26 cellular contexts compared by ENCODE assay signal in the genomic region with DNA sequence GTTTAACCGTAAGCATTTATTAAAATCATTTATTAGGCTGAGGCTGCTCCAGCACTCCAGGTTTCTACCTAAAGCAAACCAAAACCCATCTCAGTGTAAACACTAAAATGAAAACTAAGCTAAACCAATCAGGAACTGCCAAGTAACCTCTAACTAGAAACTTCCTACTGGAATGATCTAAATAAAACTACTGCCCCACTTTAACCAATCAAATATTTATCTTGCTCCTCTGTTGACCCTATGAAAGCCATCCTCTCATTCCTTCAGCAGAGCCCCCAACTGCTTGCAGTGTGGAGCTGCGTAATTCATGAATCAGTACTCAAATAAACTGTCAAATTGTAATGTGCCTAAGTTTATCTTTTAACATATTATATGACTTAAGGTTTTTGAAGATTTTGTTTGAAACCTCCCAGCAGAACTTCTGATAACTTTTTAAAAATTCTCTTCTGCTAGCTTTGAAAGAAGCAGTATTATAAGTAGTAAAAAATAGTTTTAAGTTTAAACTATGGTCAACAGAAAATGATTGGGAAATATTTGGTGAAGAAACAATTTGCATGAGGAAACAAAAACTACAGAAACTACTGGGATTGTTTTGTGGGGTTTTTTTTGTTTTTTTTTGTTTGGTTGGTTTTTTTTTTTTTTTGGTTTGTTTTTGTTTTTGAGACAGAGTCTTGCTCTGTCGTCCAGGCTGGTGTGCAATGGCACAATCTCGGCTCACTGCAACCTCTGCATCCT. TPM values are rescaled to one million over a fixed set of nuclear protein-coding genes. Genes with fewer than 3 reads are reported as not detected.
A peak's percentile ranks its signal among the peaks of the same experiment; 100 is the strongest.
DNase-seq lines count a peak whose midpoint lies in the region; ATAC-seq, FAIRE-seq and TF ChIP-seq lines count a peak whose summit lies in the region.
"Had no signal": no experiment of that assay in that cellular context is flagged by ENCODE, and none has a peak within 500 bp of the region (broad histone marks: within the 10 kb centered on the region; RNA-seq: fewer than 3 reads in every experiment).

No MANE protein-coding gene starts in this region.

- H3K4me3 ChIP-seq in SK-N-SH (ENCODE audit: low read depth in 2 of 2, low read length in 1 of 2): no peak overlapping the region
- H3K4me3 ChIP-seq: BLaER1, coronary artery, K562, left ventricle myocardium inferior, neural progenitor cell, spleen had no signal

- no peak overlapping the region for H3K9ac ChIP-seq in SK-N-SH
- H3K9ac ChIP-seq: BLaER1, neural progenitor cell had no signal

- TF ChIP-seq CTCF in SK-N-SH (IDR thresholded peaks at IDR 0.05): no peak

- no peak; the same call in 2 of the 3 replicates for ATAC-seq in SK-N-SH treated with all-trans-retinoic acid at 6 μM for 48 hours
- ATAC-seq: K562 had no signal

- no peaks in the 10 kb centered on the region for H4K20me1 ChIP-seq in SK-N-SH (ENCODE audit: insufficient read depth)
- H4K20me1 ChIP-seq: BLaER1 had no signal

- FAIRE-seq in frontal cortex (lab: Jason Lieb, UNC): peak; percentile 42
- FAIRE-seq: GM12892, K562 had no signal

- peaks cover 0 to 3% (median 0%) of the 10 kb centered on the region in 3 donors for H3K36me3 Mint-ChIP-seq in immature natural killer cell
- H3K36me3 Mint-ChIP-seq: activated naive CD8-positive, alpha-beta T cell treated with anti-CD3 and anti-CD28 coated beads for 36 hours; brain; neural progenitor cell had no signal

- TF ChIP-seq EP300 in SK-N-SH (IDR thresholded peaks at IDR 0.05; ENCODE audit: borderline replicate concordance in 1 of 2, low read depth in 1 of 2, low read length in 1 of 2): no peak

- H3K4me1 Mint-ChIP-seq in immature natural killer cell: no peaks in the 10 kb centered on the region
- H3K4me1 Mint-ChIP-seq: activated naive CD8-positive, alpha-beta T cell treated with anti-CD3 and anti-CD28 coated beads for 36 hours; brain; neural progenitor cell had no signal

- 0 out of 2 replicates have a peak overlapping the region, but pooled peaks have one; percentile 4 for H2AFZ ChIP-seq in SK-N-SH (ENCODE audit: low read depth)
- H2AFZ ChIP-seq: neural progenitor cell had no signal

- WGBS in SK-N-SH (ENCODE audit: low lambda C conversion rate): 55% methylated on average over 4 of the region's 4 CpGs

- H3K79me2 ChIP-seq in SK-N-SH (ENCODE audit: insufficient read depth): no peaks in the 10 kb centered on the region

- H3K27me3 ChIP-seq in SK-N-SH (ENCODE audit: insufficient read depth): no peaks in the 10 kb centered on the region
- H3K27me3 ChIP-seq: BLaER1, neural progenitor cell, spleen had no signal

- no peak overlapping the region for H3K27ac ChIP-seq in SK-N-SH (ENCODE audit: low read depth in 2 of 2, low read length in 1 of 2)
- H3K27ac ChIP-seq: BLaER1, coronary artery, left ventricle myocardium inferior, neural progenitor cell, spleen had no signal

- no peaks in the 10 kb centered on the region for H3K36me3 ChIP-seq in SK-N-SH (replicated peaks in 1 of 2; ENCODE audit: control insufficient read depth in 1 of 2, insufficient read depth in 2 of 2, low read length in 1 of 2)
- H3K36me3 ChIP-seq: BLaER1, left ventricle myocardium inferior, neural progenitor cell, spleen had no signal

- DNase-seq in SK-N-SH (no peak), RKO (ENCODE audit: low spot score) (peak; percentile 19), frontal cortex (ENCODE audit: low spot score in 2 of 2) (no peak), Kasumi-1 (lab: John Stamatoyannopoulos, UW) (no peak), immature natural killer cell (no peak), NCI-H2107 (lab: John Stamatoyannopoulos, UW) (no peak), NCI-H1105 (lab: John Stamatoyannopoulos, UW) (no peak)
- DNase-seq: 8988T; activated CD4-positive, alpha-beta T cell treated with anti-CD3 and anti-CD28 coated beads for 1 hour; activated naive CD8-positive, alpha-beta T cell treated with anti-CD3 and anti-CD28 coated beads for 36 hours; foreskin fibroblast; left ventricle myocardium inferior; NCI-H1092; NCI-H748 treated with DMSO at 0.1 percent for 48 hours; spleen; stimulated activated CD4-positive, alpha-beta T cell treated with anti-CD3 and anti-CD28 coated beads, Interleukin-4, amount 100 ng/mL, for 4 hours; T-helper 9 cell had no signal

- H3K27ac Mint-ChIP-seq in immature natural killer cell: no peak overlapping the region
- H3K27ac Mint-ChIP-seq: activated naive CD8-positive, alpha-beta T cell treated with anti-CD3 and anti-CD28 coated beads for 36 hours; activated T-helper 1 cell treated with anti-CD3 and anti-CD28 coated beads, Interleukin-12 subunit alpha, Interleukin-12 subunit beta, Interleukin-2, Interleukin-4 antibody, amounts not matched to agents 30 ng/mL and 10 ng/mL and 1 ng/mL, durations not matched to agents 14 hours and 24 hours and 36 hours; brain; neural progenitor cell had no signal

- H3K9me2 ChIP-seq in SK-N-SH: no peaks in the 10 kb centered on the region; the same call in 1 of the 2 replicates

- H3K9me3 ChIP-seq in SK-N-SH: no peaks in the 10 kb centered on the region
- H3K9me3 ChIP-seq: BLaER1 had no signal

- H3K4me2 ChIP-seq in SK-N-SH: no peak overlapping the region
- H3K4me2 ChIP-seq: BLaER1, neural progenitor cell had no signal

- CTCF ChIA-PET in SK-N-SH (lab: Yijun Ruan, JAX): interaction anchor here (0.8 kb wide), 1 partner anchor 27 kb away, joined by 3 read pairs; no protein-coding TSS in a partner anchor

- no peak for TF ChIP-seq RAD21 in SK-N-SH (IDR thresholded peaks at IDR 0.05; ENCODE audit: low read length)

- no peaks in the 10 kb centered on the region for H3K27me3 Mint-ChIP-seq in immature natural killer cell (ENCODE audit: low read depth in 3 of 3)
- H3K27me3 Mint-ChIP-seq: activated naive CD8-positive, alpha-beta T cell treated with anti-CD3 and anti-CD28 coated beads for 36 hours; brain had no signal

- POLR2A ChIA-PET in SK-N-SH (lab: Yijun Ruan, JAX): no interaction called here

- H3F3A ChIP-seq in SK-N-SH (replicated peaks; ENCODE audit: insufficient read depth): no peaks in the 10 kb centered on the region

- no peak overlapping the region for H3K4me3 Mint-ChIP-seq in immature natural killer cell
- H3K4me3 Mint-ChIP-seq: activated naive CD8-positive, alpha-beta T cell treated with anti-CD3 and anti-CD28 coated beads for 36 hours; activated T-helper 1 cell treated with anti-CD3 and anti-CD28 coated beads, Interleukin-12 subunit alpha, Interleukin-12 subunit beta, Interleukin-2, Interleukin-4 antibody, amounts not matched to agents 30 ng/mL and 10 ng/mL and 1 ng/mL, durations not matched to agents 14 hours and 24 hours and 36 hours; brain; neural progenitor cell had no signal

- H3K9me3 Mint-ChIP-seq in immature natural killer cell: peaks cover 7 to 29% (median 10%) of the 10 kb centered on the region in 6 donors
- H3K9me3 Mint-ChIP-seq: brain, neural progenitor cell had no signal

- no peaks in the 10 kb centered on the region for H3K4me1 ChIP-seq in SK-N-SH (ENCODE audit: control insufficient read depth in 1 of 2, insufficient read depth in 2 of 2, low read depth in 1 of 2, low read length in 1 of 2)
- H3K4me1 ChIP-seq: BLaER1, left ventricle myocardium inferior, neural progenitor cell, spleen had no signal

TF ChIP-seq in SK-N-SH, 30 proteins besides CTCF, POLR2A, EP300 and RAD21 (continues in another document):
- no peak for TF ChIP-seq TEAD4 (IDR thresholded peaks at IDR 0.05; ENCODE audit: borderline replicate concordance, insufficient read depth)
- no peak for TF ChIP-seq FOXM1 (IDR thresholded peaks at IDR 0.05; ENCODE audit: low read depth)
- TF ChIP-seq GABPA (IDR thresholded peaks at IDR 0.05; ENCODE audit: low read depth): no peak
- no peak for TF ChIP-seq RXRA (IDR thresholded peaks at IDR 0.05; ENCODE audit: borderline replicate concordance, low read depth)
- TF ChIP-seq, protein P1, sequence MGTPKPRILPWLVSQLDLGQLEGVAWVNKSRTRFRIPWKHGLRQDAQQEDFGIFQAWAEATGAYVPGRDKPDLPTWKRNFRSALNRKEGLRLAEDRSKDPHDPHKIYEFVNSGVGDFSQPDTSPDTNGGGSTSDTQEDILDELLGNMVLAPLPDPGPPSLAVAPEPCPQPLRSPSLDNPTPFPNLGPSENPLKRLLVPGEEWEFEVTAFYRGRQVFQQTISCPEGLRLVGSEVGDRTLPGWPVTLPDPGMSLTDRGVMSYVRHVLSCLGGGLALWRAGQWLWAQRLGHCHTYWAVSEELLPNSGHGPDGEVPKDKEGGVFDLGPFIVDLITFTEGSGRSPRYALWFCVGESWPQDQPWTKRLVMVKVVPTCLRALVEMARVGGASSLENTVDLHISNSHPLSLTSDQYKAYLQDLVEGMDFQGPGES (IDR thresholded peaks at IDR 0.05; ENCODE audit: low read depth, low read length): no peak

TF ChIP-seq in SK-N-SH treated with all-trans-retinoic acid at 6 μM for 48 hours, 23 proteins besides CTCF, POLR2A, EP300 and RAD21 (continues in another document):
- TF ChIP-seq ZC3H10 (CRISPR knock-in tag; IDR thresholded peaks at IDR 0.05) (no peak), CSDC2 (CRISPR knock-in tag; IDR thresholded peaks at IDR 0.05) (no peak), BACH2 (CRISPR knock-in tag; IDR thresholded peaks at IDR 0.05; ENCODE audit: borderline replicate concordance) (no peak), TCF4 (CRISPR knock-in tag; IDR thresholded peaks at IDR 0.05; ENCODE audit: borderline replicate concordance) (no peak)
- TF ChIP-seq, protein P2, sequence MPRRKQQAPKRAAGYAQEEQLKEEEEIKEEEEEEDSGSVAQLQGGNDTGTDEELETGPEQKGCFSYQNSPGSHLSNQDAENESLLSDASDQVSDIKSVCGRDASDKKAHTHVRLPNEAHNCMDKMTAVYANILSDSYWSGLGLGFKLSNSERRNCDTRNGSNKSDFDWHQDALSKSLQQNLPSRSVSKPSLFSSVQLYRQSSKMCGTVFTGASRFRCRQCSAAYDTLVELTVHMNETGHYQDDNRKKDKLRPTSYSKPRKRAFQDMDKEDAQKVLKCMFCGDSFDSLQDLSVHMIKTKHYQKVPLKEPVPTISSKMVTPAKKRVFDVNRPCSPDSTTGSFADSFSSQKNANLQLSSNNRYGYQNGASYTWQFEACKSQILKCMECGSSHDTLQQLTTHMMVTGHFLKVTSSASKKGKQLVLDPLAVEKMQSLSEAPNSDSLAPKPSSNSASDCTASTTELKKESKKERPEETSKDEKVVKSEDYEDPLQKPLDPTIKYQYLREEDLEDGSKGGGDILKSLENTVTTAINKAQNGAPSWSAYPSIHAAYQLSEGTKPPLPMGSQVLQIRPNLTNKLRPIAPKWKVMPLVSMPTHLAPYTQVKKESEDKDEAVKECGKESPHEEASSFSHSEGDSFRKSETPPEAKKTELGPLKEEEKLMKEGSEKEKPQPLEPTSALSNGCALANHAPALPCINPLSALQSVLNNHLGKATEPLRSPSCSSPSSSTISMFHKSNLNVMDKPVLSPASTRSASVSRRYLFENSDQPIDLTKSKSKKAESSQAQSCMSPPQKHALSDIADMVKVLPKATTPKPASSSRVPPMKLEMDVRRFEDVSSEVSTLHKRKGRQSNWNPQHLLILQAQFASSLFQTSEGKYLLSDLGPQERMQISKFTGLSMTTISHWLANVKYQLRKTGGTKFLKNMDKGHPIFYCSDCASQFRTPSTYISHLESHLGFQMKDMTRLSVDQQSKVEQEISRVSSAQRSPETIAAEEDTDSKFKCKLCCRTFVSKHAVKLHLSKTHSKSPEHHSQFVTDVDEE (CRISPR knock-in tag; IDR thresholded peaks at IDR 0.05): no peak

RNA-seq across cellular contexts. Expression of a gene that starts 47.4 kb away (rescaled TPM):
- 0.03 TPM in 1 of 2 replicates, not detected in the other for polyA plus RNA-seq in SK-N-SH (2012; rRNA removed)
- 0.03 and 0.05 TPM in 2 replicates for polyA plus RNA-seq in SK-N-SH (2012; cell fraction: cytosol; rRNA removed)
- 0.02 TPM in 1 of 2 replicates, not detected in the other for polyA plus RNA-seq in SK-N-SH (2012; cell fraction: nucleus; rRNA removed)
- total RNA-seq in frontal cortex: 39.1 TPM
- not detected for polyA plus RNA-seq in immature natural killer cell
- total RNA-seq: activated CD8-positive, alpha-beta memory T cell treated with anti-CD3 and anti-CD28 coated beads for 36 hours; activated naive CD8-positive, alpha-beta T cell treated with anti-CD3 and anti-CD28 coated beads for 36 hours; activated T-helper 1 cell treated with anti-CD3 and anti-CD28 coated beads, Interleukin-12 subunit alpha, Interleukin-12 subunit beta, Interleukin-2, Interleukin-4 antibody, amounts not matched to agents 30 ng/mL and 10 ng/mL and 1 ng/mL, durations not matched to agents 14 hours and 24 hours and 36 hours; K562; left ventricle myocardium inferior had no signal
